2 cellular contexts compared by ENCODE assay signal in genomic region chr6:26408828-26409730, GRCh38.
TF ChIP-seq lines count a peak whose summit lies in the region.

No MANE protein-coding gene starts in this region.

TF ChIP-seq in GM23338, 12 proteins besides CTCF, POLR2A, EP300 and RAD21:
- TF ChIP-seq STAT1 (IDR thresholded peaks at IDR 0.05; ENCODE audit: unreplicated experiment) (no peak), ZNF462 (CRISPR knock-in tag; IDR thresholded peaks at IDR 0.05) (no peak), ZNF114 (CRISPR knock-in tag; IDR thresholded peaks at IDR 0.05) (no peak), REST (IDR thresholded peaks at IDR 0.05; ENCODE audit: unreplicated experiment) (no peak), EZH2phosphoT487 (IDR thresholded peaks at IDR 0.05; ENCODE audit: unreplicated experiment) (no peak), EZH2 (IDR thresholded peaks at IDR 0.05; ENCODE audit: low read depth, unreplicated experiment) (no peak), CREB1 (CRISPR knock-in tag; IDR thresholded peaks at IDR 0.05; ENCODE audit: low read depth) (no peak), JUNB (IDR thresholded peaks at IDR 0.05; ENCODE audit: unreplicated experiment) (no peak), NANOG (IDR thresholded peaks at IDR 0.05; ENCODE audit: borderline replicate concordance) (no peak), ZNF331 (CRISPR knock-in tag; IDR thresholded peaks at IDR 0.05; ENCODE audit: low read depth) (no peak), ETS1 (IDR thresholded peaks at IDR 0.05) (no peak), POLR2AphosphoS5 (IDR thresholded peaks at IDR 0.05; ENCODE audit: low read depth) (no peak)

TF ChIP-seq in H1, 55 proteins besides CTCF, POLR2A, EP300 and RAD21:
- no peak for TF ChIP-seq USF2 (IDR thresholded peaks at IDR 0.05; ENCODE audit: low read length)
- TF ChIP-seq POLR2AphosphoS5 (IDR thresholded peaks at IDR 0.05; ENCODE audit: low read depth, low read length): no peak
- no peak for TF ChIP-seq SIRT6 (IDR thresholded peaks at IDR 0.05; ENCODE audit: low read length)
- peak; percentile 36; the same call in 1 of the 2 replicates for TF ChIP-seq RFX5 (IDR thresholded peaks at IDR 0.05; ENCODE audit: borderline replicate concordance, low read depth, low read length)
- TF ChIP-seq KDM5A (IDR thresholded peaks at IDR 0.05; ENCODE audit: low read length): no peak
- no peak for TF ChIP-seq KDM1A (IDR thresholded peaks at IDR 0.05; ENCODE audit: borderline replicate concordance, low read length)
